Comparison of ENCODE assay signal across 9 cellular contexts in the genomic region with DNA sequence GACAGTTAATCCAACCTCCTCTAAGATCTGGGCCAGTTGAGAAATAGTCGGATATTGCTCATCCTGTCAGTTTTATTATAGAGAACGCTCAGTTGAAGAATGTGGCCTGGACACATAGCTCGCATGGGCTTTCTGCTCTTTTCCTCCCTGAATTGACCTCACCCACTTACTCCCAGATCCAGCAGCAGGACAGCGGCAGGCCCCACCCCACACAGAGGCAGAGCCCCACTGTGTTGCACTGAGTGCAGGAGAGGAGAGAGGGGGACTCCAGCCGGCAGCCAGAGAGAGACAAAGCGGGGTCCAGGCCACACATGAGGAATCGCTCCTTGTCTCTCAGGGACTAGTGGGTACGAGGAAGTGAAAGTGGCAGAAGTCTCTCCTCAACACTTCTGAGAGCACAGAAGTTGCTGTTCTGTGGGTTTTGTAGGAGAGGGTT.
DNase-seq lines count a peak whose midpoint lies in the region; ATAC-seq, FAIRE-seq and TF ChIP-seq lines count a peak whose summit lies in the region.
"Had no signal": no experiment of that assay in that cellular context is flagged by ENCODE, and none has a peak within 500 bp of the region (broad histone marks: within the 10 kb centered on the region; RNA-seq: fewer than 3 reads in every experiment).

No MANE protein-coding gene starts in this region.

- no peaks in the 10 kb centered on the region for H3K4me1 ChIP-seq in colonic mucosa
- H3K4me1 ChIP-seq in psoas muscle: peaks cover 74% of the 10 kb centered on the region

- FAIRE-seq in GM18507 (lab: Jason Lieb, UNC): peak; percentile 33

- H3K4me3 ChIP-seq in colonic mucosa (no peak overlapping the region), psoas muscle (no peak overlapping the region)

- H3K36me3 ChIP-seq in colonic mucosa (no peaks in the 10 kb centered on the region), psoas muscle (ENCODE audit: insufficient read depth in 1 of 2, low read depth in 1 of 2) (no peaks in the 10 kb centered on the region)

- DNase-seq in GM18507 (ENCODE audit: extremely low spot score, insufficient read length, low read depth): peak; percentile 17
- no peak for DNase-seq in colonic mucosa
- peak in 1 of 2 donors; percentile 25 for DNase-seq in psoas muscle
- no peak for DNase-seq in stimulated activated CD8-positive, alpha-beta memory T cell treated with anti-CD3 and anti-CD28 coated beads, Interleukin-4, amount 100 ng/mL, for 48 hours
- DNase-seq in hippocampal formation (lab: John Stamatoyannopoulos, UW): no peak
- DNase-seq in activated CD4-positive, CD25-positive, alpha-beta regulatory T cell (lab: John Stamatoyannopoulos, UW): no peak
- no peak for DNase-seq in G401 (ENCODE audit: low spot score)
- DNase-seq: stimulated activated naive CD8-positive, alpha-beta T cell treated with anti-CD3 and anti-CD28 coated beads, Interleukin-15, amount 100 ng/mL, for 72 hours had no signal

- H3K27me3 ChIP-seq in colonic mucosa (no peaks in the 10 kb centered on the region), psoas muscle (ENCODE audit: insufficient read depth in 3 of 3, low read length in 2 of 3) (no peaks in the 10 kb centered on the region)

- H3K9ac ChIP-seq in colonic mucosa (ENCODE audit: low read depth in 2 of 2, low read length in 2 of 2): no peak overlapping the region

- TF ChIP-seq CTCF in colonic mucosa (IDR thresholded peaks at IDR 0.05): no peak
- TF ChIP-seq CTCF in psoas muscle (IDR thresholded peaks at IDR 0.05): no peak

- intact Hi-C loops in colonic mucosa (cut with DNase I): no loop called here
- intact Hi-C loops in psoas muscle (cut with DNase I): loop anchor here (5.0 kb wide), 2 partner anchors 75 to 140 kb away; no protein-coding TSS in a partner anchor

- in situ Hi-C loops in G401 (cut with HindIII; ENCODE audit: low sequenced_read_pairs): no loop called here

- H3K9me3 ChIP-seq in colonic mucosa (no peaks in the 10 kb centered on the region), psoas muscle (no peaks in the 10 kb centered on the region)

- WGBS in psoas muscle, 3 donors: 61 to 72% (median 69%) methylated on average over 8 of the region's 8 CpGs

- peak overlapping the region; percentile 32 for H3K27ac ChIP-seq in colonic mucosa
- H3K27ac ChIP-seq in psoas muscle: peak overlapping the region; percentile 84

- ATAC-seq in HG03432 (IDR thresholded peaks at IDR 0.05; ENCODE audit: unreplicated experiment) (peak; percentile 66), psoas muscle (peak; percentile 2 to 38 (median 24))
- ATAC-seq: stimulated activated naive CD8-positive, alpha-beta T cell treated with anti-CD3 and anti-CD28 coated beads, Interleukin-15, amount 100 ng/mL, for 72 hours had no signal
